12 cellular contexts compared by ENCODE assay signal in genomic region chr13:24741016-24741662, GRCh38. TPM values are rescaled to one million over a fixed set of nuclear protein-coding genes. Genes with fewer than 3 reads are reported as not detected.
A peak's percentile ranks its signal among the peaks of the same experiment; 100 is the strongest.
DNase-seq lines count a peak whose midpoint lies in the region; ATAC-seq, FAIRE-seq and TF ChIP-seq lines count a peak whose summit lies in the region.
"Had no signal": no experiment of that assay in that cellular context is flagged by ENCODE, and none has a peak within 500 bp of the region (broad histone marks: within the 10 kb centered on the region; RNA-seq: fewer than 3 reads in every experiment).

No MANE protein-coding gene starts in this region.

- FAIRE-seq in K562 (lab: Jason Lieb, UNC) = no peak

- TF ChIP-seq POLR2A in K562 (conservative IDR thresholded peaks at IDR 0.05) (no peak), stomach (IDR thresholded peaks at IDR 0.05) (no peak)

- H3K4me1 ChIP-seq in K562 (replicated peaks in 1 of 2; ENCODE audit: control insufficient read depth in 2 of 2, insufficient read depth in 2 of 2, low read length in 2 of 2) (peaks cover 0 to 8% of the 10 kb centered on the region in 2 experiments; a peak in 2 of 5 replicates), trophoblast cell (ENCODE audit: control insufficient read depth in 1 of 2, insufficient read depth in 2 of 2, low read length in 2 of 2) (peaks cover under 1 to 3% of the 10 kb centered on the region in 2 experiments), stomach (peaks cover 0 to 8% (median 4%) of the 10 kb centered on the region in 4 donors)
- no peaks in the 10 kb centered on the region for H3K4me1 ChIP-seq in CD8-positive, alpha-beta memory T cell (ENCODE audit: insufficient read depth, low read length)

- no peak overlapping the region for H2AK5ac ChIP-seq in trophoblast cell (ENCODE audit: low read length)

- H2BK5ac ChIP-seq in trophoblast cell (ENCODE audit: low read depth, low read length, poor library complexity) = no peak overlapping the region

- H3K27ac ChIP-seq in K562 (ENCODE audit: extremely low read depth, low read depth, low read length) (no peak overlapping the region), trophoblast cell (ENCODE audit: low read depth, low read length) (no peak overlapping the region), stomach (no peak overlapping the region)
- no peak overlapping the region for H3K27ac ChIP-seq in CD8-positive, alpha-beta memory T cell (ENCODE audit: low read depth, low read length)
- H3K27ac ChIP-seq: heart right ventricle, Peyer's patch had no signal

- TF ChIP-seq CTCF in activated CD8-positive, alpha-beta T cell treated with anti-CD3 and anti-CD28 coated beads for 36 hours (IDR thresholded peaks at IDR 0.05) = peak; percentile 52
- TF ChIP-seq CTCF in K562 (IDR thresholded peaks at IDR 0.05 in 2 of 3, conservative IDR thresholded peaks at IDR 0.05 in 1 of 3; ENCODE audit: insufficient read depth in 2 of 3, low read depth in 1 of 3, low read length in 3 of 3) (peak; percentile 47 to 61 (median 57)), stomach (IDR thresholded peaks at IDR 0.05) (no peak)

- POLR2A ChIA-PET in activated CD8-positive, alpha-beta T cell treated with anti-CD3 and anti-CD28 coated beads for 36 hours (lab: Charles Lee) = no interaction called here
- POLR2A ChIA-PET in activated CD8-positive, alpha-beta T cell treated with anti-CD3 and anti-CD28 coated beads, Interleukin-2, amount 10 ng/mL, durations not matched to agents 7 days and 5 days (lab: Charles Lee) = no interaction called here
- POLR2A ChIA-PET in K562 (lab: Yijun Ruan, JAX) = interaction anchor here (0.5 to 0.7 kb wide), 2 partner anchors 19 to 611 kb away, joined by 3 read pairs; no protein-coding TSS in a partner anchor
- POLR2A ChIA-PET in CD8-positive, alpha-beta memory T cell (lab: Charles Lee) = no interaction called here

- no peaks in the 10 kb centered on the region for H3K9me1 ChIP-seq in K562 (ENCODE audit: control insufficient read depth, insufficient read depth, low read length)

- no peaks in the 10 kb centered on the region for H3K9me3 ChIP-seq in K562 (replicated peaks; ENCODE audit: control insufficient read depth, insufficient read depth, low read depth, low read length)
- H3K9me3 ChIP-seq in trophoblast cell (ENCODE audit: insufficient read depth, low read depth, low read length) = peaks cover 7% of the 10 kb centered on the region
- no peaks in the 10 kb centered on the region for H3K9me3 ChIP-seq in CD8-positive, alpha-beta memory T cell (ENCODE audit: low read length)
- H3K9me3 ChIP-seq in stomach = no peaks in the 10 kb centered on the region
- H3K9me3 ChIP-seq: heart right ventricle, Peyer's patch had no signal

- H3K4ac ChIP-seq in trophoblast cell (ENCODE audit: low read depth, low read length) = no peak overlapping the region

- H3K18ac ChIP-seq in trophoblast cell (ENCODE audit: low read length) = no peak overlapping the region

- peak overlapping the region; percentile 44; the same call in 1 of the 2 replicates for H2AFZ ChIP-seq in K562 (ENCODE audit: low read depth, low read length)
- H2AFZ ChIP-seq in trophoblast cell (ENCODE audit: insufficient read depth, low read length, poor library complexity) = no peak overlapping the region

- H3K79me1 ChIP-seq in trophoblast cell (ENCODE audit: low read length) = no peaks in the 10 kb centered on the region

- H2BK12ac ChIP-seq in trophoblast cell (ENCODE audit: low read length) = peak overlapping the region; percentile 31

- TF ChIP-seq EP300 in K562 (IDR thresholded peaks at IDR 0.05; ENCODE audit: low read length) (no peak), stomach (IDR thresholded peaks at IDR 0.05) (no peak)

- intact Hi-C loops in activated CD8-positive, alpha-beta T cell treated with anti-CD3 and anti-CD28 coated beads for 36 hours (cut with micrococcal nuclease) = no loop called here
- intact Hi-C loops in K562 (cut with micrococcal nuclease) = loop anchor here (1.0 kb wide), 1 partner anchor 244 kb away; no protein-coding TSS in a partner anchor
- intact Hi-C loops in stomach (cut with DNase I; ENCODE audit: low total_unique reads) = no loop called here

- H3K27me3 ChIP-seq in K562 (ENCODE audit: control insufficient read depth in 2 of 2, insufficient read depth in 2 of 2, low read length in 2 of 2) = no peaks in the 10 kb centered on the region
- H3K27me3 ChIP-seq in trophoblast cell (ENCODE audit: insufficient read depth, low read length) = peaks cover 22% of the 10 kb centered on the region
- H3K27me3 ChIP-seq in CD8-positive, alpha-beta memory T cell (ENCODE audit: insufficient read depth, low read length, poor library complexity, severe bottlenecking) = no peaks in the 10 kb centered on the region
- peaks cover 6 to 49% (median 13%) of the 10 kb centered on the region in 3 donors for H3K27me3 ChIP-seq in stomach
- H3K27me3 ChIP-seq: Peyer's patch had no signal

- H3K79me2 ChIP-seq in K562 (ENCODE audit: control insufficient read depth, insufficient read depth, low read length) (no peaks in the 10 kb centered on the region), trophoblast cell (ENCODE audit: control insufficient read depth, insufficient read depth, low read length, poor library complexity) (no peaks in the 10 kb centered on the region)

- H4K20me1 ChIP-seq in K562 (replicated peaks; ENCODE audit: control insufficient read depth, insufficient read depth, low read length) = no peaks in the 10 kb centered on the region

- no peaks in the 10 kb centered on the region for H3K36me3 ChIP-seq in K562 (ENCODE audit: control insufficient read depth, insufficient read depth, low read length)
- no peaks in the 10 kb centered on the region for H3K36me3 ChIP-seq in trophoblast cell (ENCODE audit: control insufficient read depth in 1 of 2, insufficient read depth in 2 of 2, low read length in 2 of 2)
- no peaks in the 10 kb centered on the region for H3K36me3 ChIP-seq in CD8-positive, alpha-beta memory T cell (ENCODE audit: insufficient read depth, low read length)
- no peaks in the 10 kb centered on the region for H3K36me3 ChIP-seq in stomach
- H3K36me3 ChIP-seq: heart right ventricle, Peyer's patch had no signal

- in situ Hi-C loops in K562 (cut with MboI) = loop anchor here (25.0 kb wide), 1 partner anchor 246 kb away; no protein-coding TSS in a partner anchor

- H3K4me2 ChIP-seq in K562 (ENCODE audit: insufficient read depth, low read length) (no peak overlapping the region), trophoblast cell (ENCODE audit: low read length) (no peak overlapping the region)

- peaks cover 11% of the 10 kb centered on the region for H3K27me3 Mint-ChIP-seq in activated CD8-positive, alpha-beta T cell treated with anti-CD3 and anti-CD28 coated beads for 36 hours
- peaks cover 24% of the 10 kb centered on the region for H3K27me3 Mint-ChIP-seq in activated CD8-positive, alpha-beta T cell treated with anti-CD3 and anti-CD28 coated beads, Interleukin-2, amount 10 ng/mL, durations not matched to agents 7 days and 5 days (ENCODE audit: low read depth)
- peaks cover 10 to 18% of the 10 kb centered on the region in 2 donors for H3K27me3 Mint-ChIP-seq in CD8-positive, alpha-beta memory T cell

- no peak for DNase-seq in activated CD8-positive, alpha-beta T cell treated with anti-CD3 and anti-CD28 coated beads for 36 hours
- no peak for DNase-seq in activated CD8-positive, alpha-beta T cell treated with anti-CD3 and anti-CD28 coated beads, Interleukin-2, amount 10 ng/mL, durations not matched to agents 7 days and 5 days
- peak; percentile 21 for DNase-seq in HuH-7 (ENCODE audit: low spot score)
- DNase-seq in K562 (ENCODE audit: extremely low read depth in 1 of 4, low spot score in 3 of 4) = peak; percentile 48 to 54 (median 50)
- DNase-seq in trophoblast cell = no peak
- DNase-seq in CD8-positive, alpha-beta memory T cell = no peak
- no peak for DNase-seq in stomach
- DNase-seq: heart right ventricle, nephron progenitor cell, Peyer's patch had no signal

- H2BK120ac ChIP-seq in trophoblast cell (ENCODE audit: insufficient read depth, low read length, poor library complexity) = no peak overlapping the region

- WGBS in K562 (ENCODE audit: insufficient coverage, low coverage, missing lambda C conversion rate) = 0% methylated on average over 3 of the region's 11 CpGs
- no CpG with 5 or more reads among the region's 11 CpGs for WGBS in trophoblast cell (ENCODE audit: extremely low coverage, insufficient coverage, insufficient read length)
- WGBS in stomach, 5 donors = 61 to 77% (median 68%) methylated on average over 5 to 11 of the region's 11 CpGs

- H3K27ac Mint-ChIP-seq in activated CD8-positive, alpha-beta T cell treated with anti-CD3 and anti-CD28 coated beads for 36 hours = no peak overlapping the region
- H3K27ac Mint-ChIP-seq in activated CD8-positive, alpha-beta T cell treated with anti-CD3 and anti-CD28 coated beads, Interleukin-2, amount 10 ng/mL, durations not matched to agents 7 days and 5 days = no peak overlapping the region
- H3K27ac Mint-ChIP-seq in CD8-positive, alpha-beta memory T cell = no peak overlapping the region
- H3K27ac Mint-ChIP-seq: nephron progenitor cell had no signal

- CTCF ChIA-PET in activated CD8-positive, alpha-beta T cell treated with anti-CD3 and anti-CD28 coated beads for 36 hours (lab: Charles Lee) = interaction anchor here (0.9 to 1.3 kb wide), 5 partner anchors 8 to 274 kb away, joined by 3 to 5 read pairs (median 3); no protein-coding TSS in a partner anchor
- CTCF ChIA-PET in activated CD8-positive, alpha-beta T cell treated with anti-CD3 and anti-CD28 coated beads, Interleukin-2, amount 10 ng/mL, durations not matched to agents 7 days and 5 days (lab: Charles Lee) = interaction anchor here (1.0 to 2.5 kb wide), 3 partner anchors 15 to 228 kb away, joined by 4 to 6 read pairs (median 4); no protein-coding TSS in a partner anchor
- CTCF ChIA-PET in K562 (lab: Yijun Ruan, JAX; ENCODE audit: low intra/inter-chr PET ratio) = no interaction called here
- CTCF ChIA-PET in CD8-positive, alpha-beta memory T cell (lab: Charles Lee) = no interaction called here

- no peaks in the 10 kb centered on the region for H3K36me3 Mint-ChIP-seq in activated CD8-positive, alpha-beta T cell treated with anti-CD3 and anti-CD28 coated beads for 36 hours (ENCODE audit: low read depth)
- no peaks in the 10 kb centered on the region for H3K36me3 Mint-ChIP-seq in activated CD8-positive, alpha-beta T cell treated with anti-CD3 and anti-CD28 coated beads, Interleukin-2, amount 10 ng/mL, durations not matched to agents 7 days and 5 days (ENCODE audit: low read depth)
- no peaks in the 10 kb centered on the region for H3K36me3 Mint-ChIP-seq in CD8-positive, alpha-beta memory T cell

- ATAC-seq in activated CD8-positive, alpha-beta T cell treated with anti-CD3 and anti-CD28 coated beads for 36 hours = no peak
- ATAC-seq in activated CD8-positive, alpha-beta T cell treated with anti-CD3 and anti-CD28 coated beads, Interleukin-2, amount 10 ng/mL, durations not matched to agents 7 days and 5 days = no peak
- peak; percentile 91 for ATAC-seq in K562
- no peak for ATAC-seq in GM19455 (IDR thresholded peaks at IDR 0.05; ENCODE audit: unreplicated experiment)

- H4K12ac ChIP-seq in trophoblast cell (ENCODE audit: low read depth, low read length) = no peak overlapping the region

- H3K9ac ChIP-seq in K562 (ENCODE audit: insufficient read depth in 1 of 2, low read depth in 2 of 2, low read length in 2 of 2) (no peak overlapping the region), trophoblast cell (ENCODE audit: low read length) (no peak overlapping the region)

- H3K23ac ChIP-seq in trophoblast cell (ENCODE audit: low read length) = no peak overlapping the region

- H3K4me3 ChIP-seq in K562 (no peak overlapping the region), trophoblast cell (ENCODE audit: low read depth, low read length) (no peak overlapping the region), stomach (no peak overlapping the region)
- H3K4me3 ChIP-seq in CD8-positive, alpha-beta memory T cell (ENCODE audit: low read length) = no peak overlapping the region
- H3K4me3 ChIP-seq: heart right ventricle, Peyer's patch had no signal

- no TSS peak for BruUV-seq in K562 (replicated peaks; lab: Mats Ljungman, UMichigan)

- no peak overlapping the region for H4K91ac ChIP-seq in trophoblast cell (ENCODE audit: low read depth, low read length)

- no peaks in the 10 kb centered on the region for H3K9me3 Mint-ChIP-seq in activated CD8-positive, alpha-beta T cell treated with anti-CD3 and anti-CD28 coated beads for 36 hours
- H3K9me3 Mint-ChIP-seq in activated CD8-positive, alpha-beta T cell treated with anti-CD3 and anti-CD28 coated beads, Interleukin-2, amount 10 ng/mL, durations not matched to agents 7 days and 5 days (ENCODE audit: insufficient read depth) = no peaks in the 10 kb centered on the region
- no peaks in the 10 kb centered on the region for H3K9me3 Mint-ChIP-seq in CD8-positive, alpha-beta memory T cell
- H3K9me3 Mint-ChIP-seq: nephron progenitor cell had no signal

- H3K4me1 Mint-ChIP-seq in activated CD8-positive, alpha-beta T cell treated with anti-CD3 and anti-CD28 coated beads for 36 hours (ENCODE audit: low read depth) = no peaks in the 10 kb centered on the region
- H3K4me1 Mint-ChIP-seq in activated CD8-positive, alpha-beta T cell treated with anti-CD3 and anti-CD28 coated beads, Interleukin-2, amount 10 ng/mL, durations not matched to agents 7 days and 5 days (ENCODE audit: low read depth) = peaks cover 5% of the 10 kb centered on the region
- H3K4me1 Mint-ChIP-seq in CD8-positive, alpha-beta memory T cell = peaks cover 0 to 4% (median 0%) of the 10 kb centered on the region in 3 donors

- H3K14ac ChIP-seq in trophoblast cell (ENCODE audit: low read length) = no peak overlapping the region

- H3K4me3 Mint-ChIP-seq in activated CD8-positive, alpha-beta T cell treated with anti-CD3 and anti-CD28 coated beads for 36 hours = no peak overlapping the region
- no peak overlapping the region for H3K4me3 Mint-ChIP-seq in activated CD8-positive, alpha-beta T cell treated with anti-CD3 and anti-CD28 coated beads, Interleukin-2, amount 10 ng/mL, durations not matched to agents 7 days and 5 days
- H3K4me3 Mint-ChIP-seq in CD8-positive, alpha-beta memory T cell = no peak overlapping the region
- H3K4me3 Mint-ChIP-seq: nephron progenitor cell had no signal

- no peak overlapping the region for H4K8ac ChIP-seq in trophoblast cell (ENCODE audit: low read depth, low read length)

- TF ChIP-seq RAD21 in K562 (CRISPR knock-in tag; conservative IDR thresholded peaks at IDR 0.05 in 1 of 2, IDR thresholded peaks at IDR 0.05 in 1 of 2) = peak; percentile 11 to 50; a peak in 3 of 4 replicates

RNA-seq across cellular contexts. Expression of gene RNF17, which starts 22.8 kb away (rescaled TPM):
- not detected for total RNA-seq in activated CD8-positive, alpha-beta T cell treated with anti-CD3 and anti-CD28 coated beads for 36 hours
- total RNA-seq in activated CD8-positive, alpha-beta T cell treated with anti-CD3 and anti-CD28 coated beads, Interleukin-2, amount 10 ng/mL, durations not matched to agents 7 days and 5 days = not detected
- 0.05 and 1.8 TPM in 2 replicates for total RNA-seq in K562 (2011; cell fraction: chromatin; rRNA removed; ENCODE audit: low replicate concordance)
- 0.26 TPM in 1 of 2 replicates, not detected in the other for total RNA-seq in K562 (2011; cell fraction: nucleolus; rRNA removed)
- total RNA-seq in K562 (2011; cell fraction: nucleoplasm; rRNA removed) = 0.29 TPM in 1 of 2 replicates, not detected in the other
- 0.23 and 0.69 TPM in 2 replicates for total RNA-seq in K562 (2014; rRNA removed)
- total RNA-seq in K562 (2014; rRNA removed; fragmentation: Illumina TruSeq; extraction: Trizol) = 0.54 and 0.65 TPM in 2 replicates
- 0.45 and 0.58 TPM in 2 replicates for total RNA-seq in K562 (2015; rRNA removed; fragmentation: Illumina TruSeq; extraction: Trizol)
- total RNA-seq in K562 (2021) = 0.45 and 0.58 TPM in 2 replicates
- polyA plus RNA-seq in K562 (2011; rRNA removed) = 0.11 and 0.51 TPM in 2 replicates
- 0.13 TPM in 1 of 2 replicates, not detected in the other for polyA plus RNA-seq in K562 (2011; cell fraction: cytosol; rRNA removed)
- polyA plus RNA-seq in K562 (2011; cell fraction: nucleus; rRNA removed) = 0.09 and 0.84 TPM in 2 replicates
- 0.44 and 1.3 TPM in 2 replicates for polyA plus RNA-seq in K562 (2012)
- polyA plus RNA-seq in K562 (2014; fragmentation: Illumina TruSeq; extraction: Trizol) = 0.59 and 0.75 TPM in 2 replicates
- polyA plus RNA-seq in K562 (2014; fragmentation: Nextera tagmentation; extraction: Ambion mirVana) = under 1 TPM; 0.25 to 0.42 TPM
- polyA plus RNA-seq in K562 (2014; rRNA removed) = 0.90 and 1.1 TPM in 2 replicates
- polyA minus RNA-seq in K562 (2011; rRNA and poly(A)+ RNA removed) = 0.11 and 0.78 TPM in 2 replicates
- not detected in 2 replicates for polyA minus RNA-seq in K562 (2011; cell fraction: cytosol; rRNA and poly(A)+ RNA removed)
- polyA minus RNA-seq in K562 (2011; cell fraction: nucleus; rRNA and poly(A)+ RNA removed) = 0.78 TPM in 1 of 2 replicates, not detected in the other
- not detected in 2 replicates for polyA plus RNA-seq in trophoblast cell (2013)
- not detected for total RNA-seq in CD8-positive, alpha-beta memory T cell
- polyA plus RNA-seq in CD8-positive, alpha-beta memory T cell = not detected
- under 1 TPM in 2 of 5 donors, not detected in 3; 0.18 to 0.43 TPM for total RNA-seq in stomach
- polyA plus RNA-seq in stomach = under 1 TPM in 1 of 3 donors, not detected in 2; 0.15 TPM
- total RNA-seq: LHCN-M2, Peyer's patch had no signal

Comparison
In these comparisons a context has a peak if more than half of its experiments do, and no peak if none do; other contexts are left out.
1. DNase-seq: peak in HuH-7 (single experiment) and K562 (4 of 4); none in activated CD8-positive, alpha-beta T cell treated with anti-CD3 and anti-CD28 coated beads for 36 hours (single experiment), activated CD8-positive, alpha-beta T cell treated with anti-CD3 and anti-CD28 coated beads, Interleukin-2, amount 10 ng/mL, durations not matched to agents 7 days and 5 days (single experiment), trophoblast cell (0 of 2), CD8-positive, alpha-beta memory T cell (0 of 5) and stomach (single experiment).
2. CTCF ChIP-seq: peak in activated CD8-positive, alpha-beta T cell treated with anti-CD3 and anti-CD28 coated beads for 36 hours (single experiment) and K562 (3 of 3); none in stomach (0 of 7).
3. CTCF ChIA-PET loops: an anchor here in activated CD8-positive, alpha-beta T cell treated with anti-CD3 and anti-CD28 coated beads for 36 hours (0.9 to 1.3 kb wide) and activated CD8-positive, alpha-beta T cell treated with anti-CD3 and anti-CD28 coated beads, Interleukin-2, amount 10 ng/mL, durations not matched to agents 7 days and 5 days (1.0 to 2.5 kb wide); none called in K562 and CD8-positive, alpha-beta memory T cell.